Comparison of ENCODE assay signal across 8 cellular contexts in the genomic region with DNA sequence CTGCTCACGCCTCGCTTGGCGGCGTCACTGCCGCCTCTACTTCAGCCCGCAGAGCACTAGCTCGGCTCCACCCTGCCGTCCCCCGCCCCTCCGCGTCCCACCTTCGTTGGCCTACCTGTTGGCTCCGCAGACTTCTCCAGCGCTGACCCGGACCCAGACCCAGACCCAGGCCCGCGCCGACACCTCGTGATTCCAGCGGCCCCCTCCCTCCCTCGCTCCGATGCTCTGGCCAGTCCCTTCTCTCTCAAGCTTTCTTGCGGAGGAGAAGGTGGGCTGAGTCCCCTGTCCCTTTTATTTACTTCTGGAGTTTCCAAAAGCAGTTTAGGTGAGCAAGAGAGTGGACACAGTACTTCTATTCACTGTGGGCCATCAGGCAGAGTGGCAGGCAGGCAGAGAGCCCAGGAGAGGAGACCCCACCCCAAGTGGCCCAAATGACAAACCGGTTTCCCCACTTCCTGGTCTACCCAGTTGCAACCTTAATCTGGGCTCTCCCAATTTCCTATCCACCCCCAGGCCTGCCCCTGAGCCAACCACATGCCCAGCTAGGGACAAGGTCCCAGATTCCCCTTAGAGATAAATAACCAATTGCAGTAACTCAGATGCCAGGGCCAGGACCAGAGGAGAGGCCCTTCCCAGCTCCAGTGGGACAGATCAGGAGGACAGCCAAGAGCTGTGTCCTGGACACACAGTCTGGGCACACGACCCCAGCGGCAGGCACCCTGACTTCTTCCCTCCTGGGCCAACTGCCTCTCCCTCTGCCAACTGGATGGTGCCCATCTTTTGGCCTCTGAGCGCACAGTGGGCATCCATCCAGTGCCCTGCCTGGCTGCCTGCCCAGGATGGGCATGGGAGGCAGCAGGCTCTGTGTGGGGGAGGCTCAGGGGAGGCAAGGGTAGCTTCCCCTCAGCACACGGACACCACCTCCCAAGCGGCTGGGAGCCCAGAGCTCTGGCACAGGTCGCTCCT. TPM values are rescaled to one million over a fixed set of nuclear protein-coding genes. Genes with fewer than 3 reads are reported as not detected.
DNase-seq lines count a peak whose midpoint lies in the region; ATAC-seq, FAIRE-seq and TF ChIP-seq lines count a peak whose summit lies in the region.

No MANE protein-coding gene starts in this region.

- H3K4me2 ChIP-seq in A549 = peak overlapping the region; percentile 99
- peak overlapping the region; percentile 81 for H3K4me2 ChIP-seq in Loucy (ENCODE audit: low read depth, low read length, poor library complexity, severe bottlenecking)

- no peak overlapping the region for H2AFZ ChIP-seq in Loucy (ENCODE audit: low read length)

- no peak for ATAC-seq in A549

- no peak for TF ChIP-seq EP300 in A549 (IDR thresholded peaks at IDR 0.05)

- H3K9me3 ChIP-seq in A549 = peaks cover 5% of the 10 kb centered on the region
- H3K9me3 ChIP-seq in Loucy (ENCODE audit: insufficient read depth, low read depth, low read length) = no peaks in the 10 kb centered on the region
- H3K9me3 ChIP-seq in mucosa of rectum (ENCODE audit: control insufficient read depth in 2 of 2, low read length in 2 of 2) = peaks cover under 1% of the 10 kb centered on the region in 2 donors

- no peak for TF ChIP-seq POLR2A in A549 (IDR thresholded peaks at IDR 0.05; ENCODE audit: low read length)

- POLR2A ChIA-PET in A549 (lab: Yijun Ruan, JAX) = interaction anchor here (1.0 kb wide), 1 partner anchor 48 kb away, joined by 3 read pairs; no protein-coding TSS in a partner anchor

- H3K79me2 ChIP-seq in Loucy (ENCODE audit: insufficient read depth, low read length) = no peaks in the 10 kb centered on the region

- H3F3A ChIP-seq in Loucy (ENCODE audit: low read depth) = no peaks in the 10 kb centered on the region

- peak overlapping the region; percentile 71 for H3K4me3 ChIP-seq in A549
- peak overlapping the region; percentile 89 for H3K4me3 ChIP-seq in Loucy (ENCODE audit: low read length, poor library complexity, severe bottlenecking)
- H3K4me3 ChIP-seq in mucosa of rectum (ENCODE audit: low read length in 2 of 2) = peak overlapping the region; percentile 64 to 72

- TF ChIP-seq CTCF in A549 (IDR thresholded peaks at IDR 0.05) = peak; percentile 29; the same call in 1 of the 3 replicates
- no peak; the same call in none of the 2 replicates for TF ChIP-seq CTCF in Loucy (conservative IDR thresholded peaks at IDR 0.05; ENCODE audit: low read length)

- H3K4me1 ChIP-seq in A549 (peaks cover 20% of the 10 kb centered on the region), Loucy (ENCODE audit: insufficient read depth, low read length, poor library complexity, severe bottlenecking) (peaks cover 5% of the 10 kb centered on the region), mucosa of rectum (ENCODE audit: control insufficient read depth in 2 of 2, insufficient read depth in 2 of 2, low read length in 2 of 2) (peaks cover 5 to 16% of the 10 kb centered on the region in 2 donors)

- FAIRE-seq in A549 (lab: Jason Lieb, UNC) = no peak

- CTCF ChIA-PET in A549 (lab: Yijun Ruan, JAX) = interaction anchor here (0.7 to 33.9 kb wide), 27 partner anchors 11 to 258 kb away, joined by 3 to 948 read pairs (median 4); no protein-coding TSS in a partner anchor

- no peaks in the 10 kb centered on the region for H3K27me3 ChIP-seq in Loucy (ENCODE audit: insufficient read depth, low read length, poor library complexity, severe bottlenecking)
- H3K27me3 ChIP-seq in mucosa of rectum (ENCODE audit: control insufficient read depth in 2 of 2, insufficient read depth in 2 of 2, low read length in 2 of 2) = peaks cover 18 to 21% of the 10 kb centered on the region in 2 donors

- 25% methylated on average over 22 of the region's 30 CpGs for WGBS in A549 (ENCODE audit: missing lambda C conversion rate)

- TF ChIP-seq RAD21 in A549 (conservative IDR thresholded peaks at IDR 0.05 in 1 of 2, IDR thresholded peaks at IDR 0.05 in 1 of 2) = no peak

- DNase-seq in A549 (ENCODE audit: low read depth in 1 of 2, low spot score in 1 of 2) (no peak), cerebellum (ENCODE audit: low spot score) (peak; percentile 90), GM19238 (ENCODE audit: insufficient read length, low spot score) (no peak), NCI-H1930 (lab: John Stamatoyannopoulos, UW) (no peak), glomerular visceral epithelial cell (ENCODE audit: extremely low spot score) (no peak), SIG-M5 treated with dmso at 0.1 percent for 504 hours (lab: John Stamatoyannopoulos, UW; ENCODE audit: unreplicated experiment) (no peak)

- H4K20me1 ChIP-seq in Loucy (ENCODE audit: insufficient read depth, low read length, poor library complexity, severe bottlenecking) = no peaks in the 10 kb centered on the region

- no peaks in the 10 kb centered on the region for H3K36me3 ChIP-seq in Loucy (ENCODE audit: insufficient read depth, low read length)
- H3K36me3 ChIP-seq in mucosa of rectum (ENCODE audit: control insufficient read depth in 2 of 2, insufficient read depth in 2 of 2, low read length in 2 of 2) = no peaks in the 10 kb centered on the region

- H3K9ac ChIP-seq in Loucy (ENCODE audit: low read depth, low read length, poor library complexity, severe bottlenecking) (peak overlapping the region; percentile 89), mucosa of rectum (ENCODE audit: low read depth in 1 of 2, low read length in 2 of 2) (peak overlapping the region in 1 of 2 donors; percentile 75)

- H3K27ac ChIP-seq in A549 (peak overlapping the region; percentile 76 to 93; a peak in 5 of 6 replicates), mucosa of rectum (ENCODE audit: low read depth in 2 of 2, low read length in 2 of 2) (peak overlapping the region in 1 of 2 donors; percentile 56)

- H3K9me2 ChIP-seq in Loucy (replicated peaks; ENCODE audit: low read depth, low read length) = no peaks in the 10 kb centered on the region

TF ChIP-seq in A549, 52 proteins besides CTCF, POLR2A, EP300 and RAD21:
- TF ChIP-seq POLR2AphosphoS2 (conservative IDR thresholded peaks at IDR 0.05; ENCODE audit: low read length) (no peak), ATOH8 (CRISPR knock-in tag; IDR thresholded peaks at IDR 0.05; ENCODE audit: low read depth) (no peak), NPAS2 (CRISPR knock-in tag; IDR thresholded peaks at IDR 0.05; ENCODE audit: borderline replicate concordance) (no peak), TP53 (CRISPR knock-in tag; IDR thresholded peaks at IDR 0.05) (no peak), HMGXB4 (CRISPR knock-in tag; IDR thresholded peaks at IDR 0.05; ENCODE audit: borderline replicate concordance) (no peak), HES2 (IDR thresholded peaks at IDR 0.05) (no peak), HOXB13 (CRISPR knock-in tag; IDR thresholded peaks at IDR 0.05; ENCODE audit: low read depth) (no peak), NR3C1 (IDR thresholded peaks at IDR 0.05) (no peak)
- TF ChIP-seq, protein P1, sequence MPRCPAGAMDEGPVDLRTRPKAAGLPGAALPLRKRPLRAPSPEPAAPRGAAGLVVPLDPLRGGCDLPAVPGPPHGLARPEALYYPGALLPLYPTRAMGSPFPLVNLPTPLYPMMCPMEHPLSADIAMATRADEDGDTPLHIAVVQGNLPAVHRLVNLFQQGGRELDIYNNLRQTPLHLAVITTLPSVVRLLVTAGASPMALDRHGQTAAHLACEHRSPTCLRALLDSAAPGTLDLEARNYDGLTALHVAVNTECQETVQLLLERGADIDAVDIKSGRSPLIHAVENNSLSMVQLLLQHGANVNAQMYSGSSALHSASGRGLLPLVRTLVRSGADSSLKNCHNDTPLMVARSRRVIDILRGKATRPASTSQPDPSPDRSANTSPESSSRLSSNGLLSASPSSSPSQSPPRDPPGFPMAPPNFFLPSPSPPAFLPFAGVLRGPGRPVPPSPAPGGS (IDR thresholded peaks at IDR 0.05) = no peak
- TF ChIP-seq, protein P2, sequence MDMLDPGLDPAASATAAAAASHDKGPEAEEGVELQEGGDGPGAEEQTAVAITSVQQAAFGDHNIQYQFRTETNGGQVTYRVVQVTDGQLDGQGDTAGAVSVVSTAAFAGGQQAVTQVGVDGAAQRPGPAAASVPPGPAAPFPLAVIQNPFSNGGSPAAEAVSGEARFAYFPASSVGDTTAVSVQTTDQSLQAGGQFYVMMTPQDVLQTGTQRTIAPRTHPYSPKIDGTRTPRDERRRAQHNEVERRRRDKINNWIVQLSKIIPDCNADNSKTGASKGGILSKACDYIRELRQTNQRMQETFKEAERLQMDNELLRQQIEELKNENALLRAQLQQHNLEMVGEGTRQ (IDR thresholded peaks at IDR 0.05) = no peak

RNA-seq across cellular contexts. Expression of gene SRCIN1, which starts 1.2 kb away (rescaled TPM):
- polyA plus RNA-seq in A549 (2011; rRNA removed) (1.3 and 1.4 TPM in 2 replicates), A549 (2017; fragmentation: RNase III; extraction: RNeasy Plus Mini Kit Qiagen cat#74134 plus additional on column Dnase treatment) (2.1 to 3.4 TPM (median 2.6 TPM) in 3 replicates)
- polyA plus RNA-seq in A549 (2012; cell fraction: cytosol; rRNA removed) = 1.9 and 2.0 TPM in 2 replicates
- 8.0 and 16.8 TPM in 2 replicates for polyA plus RNA-seq in A549 (2012; cell fraction: nucleus; rRNA removed)
- 1.2 and 2.1 TPM in 2 replicates for polyA minus RNA-seq in A549 (2011; rRNA and poly(A)+ RNA removed)
- 34.7 TPM for total RNA-seq in cerebellum
